In genomic region chr16:89334988-89335802, GRCh38 we compare ENCODE assay signal across 10 cellular contexts.
DNase-seq lines count a peak whose midpoint lies in the region; ATAC-seq lines count a peak whose summit lies in the region.
"Had no signal": no experiment of that assay in that cellular context is flagged by ENCODE, and none has a peak within 500 bp of the region (broad histone marks: within the 10 kb centered on the region; RNA-seq: fewer than 3 reads in every experiment).

No MANE protein-coding gene starts in this region.

- peak; percentile 45 for DNase-seq in left ventricle myocardium superior
- no peak for DNase-seq in KBM-7
- DNase-seq in NOMO-1 treated with dmso at 0.1 percent for 144 hours (lab: John Stamatoyannopoulos, UW; ENCODE audit: unreplicated experiment), result no peak
- DNase-seq: NCI-H1092, SHP77 had no signal

- H3K4me3 ChIP-seq in HUES64 (ENCODE audit: low read length) (no peak overlapping the region), skeletal muscle tissue (ENCODE audit: low read length in 3 of 3) (peak overlapping the region; percentile 34 to 75 (median 70))

- intact Hi-C loops in left ventricle myocardium superior (cut with micrococcal nuclease), result loop anchor here (5.0 kb wide), 1 partner anchor 222 kb away; no protein-coding TSS in a partner anchor

- H3K27me3 ChIP-seq in HUES64 (ENCODE audit: insufficient read depth, low read length) (no peaks in the 10 kb centered on the region), skeletal muscle tissue (ENCODE audit: control insufficient read depth in 3 of 3, insufficient read depth in 3 of 3, low read length in 3 of 3) (no peaks in the 10 kb centered on the region)

- H3K27ac ChIP-seq in HUES64 (ENCODE audit: low read depth, low read length) (peak overlapping the region; percentile 40), angular gyrus (ENCODE audit: low read depth, low read length) (peak overlapping the region; percentile 34), skeletal muscle tissue (ENCODE audit: low read depth, low read length) (peak overlapping the region; percentile 92)

- peaks cover 22% of the 10 kb centered on the region for H3K4me1 ChIP-seq in HUES64 (ENCODE audit: insufficient read depth, low read length)
- peaks cover 55 to 70% (median 62%) of the 10 kb centered on the region in 3 donors for H3K4me1 ChIP-seq in skeletal muscle tissue (ENCODE audit: control insufficient read depth in 3 of 3, insufficient read depth in 3 of 3, low read length in 3 of 3)

- H3K9ac ChIP-seq in HUES64 (ENCODE audit: low read depth, low read length) (peak overlapping the region; percentile 14; the same call in 1 of the 2 replicates), skeletal muscle tissue (ENCODE audit: low read depth in 1 of 3, low read length in 3 of 3) (peak overlapping the region; percentile 78 to 93 (median 81))

- WGBS in HUES64, result 91% methylated on average over 22 of the region's 22 CpGs

- H3K36me3 ChIP-seq in HUES64 (ENCODE audit: insufficient read depth, low read length) (no peaks in the 10 kb centered on the region; the same call in 1 of the 2 replicates), skeletal muscle tissue (ENCODE audit: control insufficient read depth in 3 of 3, insufficient read depth in 3 of 3, low read length in 3 of 3) (no peaks in the 10 kb centered on the region)

- H3K9me3 ChIP-seq in HUES64 (ENCODE audit: insufficient read depth, low read depth, low read length), result no peaks in the 10 kb centered on the region
- H3K9me3 ChIP-seq in skeletal muscle tissue (ENCODE audit: control insufficient read depth in 3 of 3, low read length in 3 of 3), result no peaks in the 10 kb centered on the region

- ATAC-seq in left ventricle myocardium superior (peak; percentile 25), HG02870 (IDR thresholded peaks at IDR 0.05; ENCODE audit: unreplicated experiment) (no peak)
- ATAC-seq: left lobe of liver had no signal

- in situ Hi-C loops in KBM-7 (cut with MboI; ENCODE audit: low pct_unique_long_range_greater_than_20kb, low sequenced_read_pairs), result no loop called here

Comparison
In these comparisons a context has a peak if more than half of its experiments do, and no peak if none do; other contexts are left out.
1. H3K27ac ChIP-seq: peak in every context shown above with its lines; median percentile 92 in skeletal muscle tissue; 40 in HUES64; 34 in angular gyrus.